12 cellular contexts compared by ENCODE assay signal in genomic region chr12:105775351-105775750, GRCh38.
DNase-seq lines count a peak whose midpoint lies in the region; ATAC-seq lines count a peak whose summit lies in the region.
"Had no signal": no experiment of that assay in that cellular context is flagged by ENCODE, and none has a peak within 500 bp of the region (broad histone marks: within the 10 kb centered on the region; RNA-seq: fewer than 3 reads in every experiment).

No MANE protein-coding gene starts in this region.

- no peak overlapping the region for H3K4me3 ChIP-seq in skeletal muscle cell (ENCODE audit: low read depth, low read length)

- no peak for ATAC-seq in HG03442 (IDR thresholded peaks at IDR 0.05; ENCODE audit: unreplicated experiment)

- peak; percentile 23 for DNase-seq in NCI-H748 (lab: John Stamatoyannopoulos, UW; ENCODE audit: unreplicated experiment)
- DNase-seq in NCI-H748 treated with DMSO at 0.1 percent for 48 hours (lab: John Stamatoyannopoulos, UW): no peak
- peak; percentile 72 for DNase-seq in RPMI7951 (ENCODE audit: low read depth)
- peak; percentile 18 for DNase-seq in globus pallidus (ENCODE audit: low spot score)
- DNase-seq in skeletal muscle cell (ENCODE audit: low read depth): peak; percentile 1
- no peak for DNase-seq in NCI-H345 (lab: John Stamatoyannopoulos, UW)
- DNase-seq in NCI-H1694 (lab: John Stamatoyannopoulos, UW): no peak
- DNase-seq: activated CD4-positive, alpha-beta T cell treated with anti-CD3 and anti-CD28 coated beads, Interleukin-2, amount 50 U/mL, for 1 hour; activated naive CD4-positive, alpha-beta T cell; GOT3; stimulated activated CD4-positive, alpha-beta T cell treated with anti-CD3 and anti-CD28 coated beads, Interleukin-12 subunit alpha, Interleukin-12 subunit beta, amount 100 ng/mL, for 4 hours had no signal

Comparison
In these comparisons a context has a peak if more than half of its experiments do, and no peak if none do; other contexts are left out.
1. DNase-seq: peak in NCI-H748 (single experiment), RPMI7951 (single experiment), globus pallidus (single experiment) and skeletal muscle cell (single experiment); none in NCI-H748 treated with DMSO at 0.1 percent for 48 hours (single experiment), NCI-H345 (single experiment) and NCI-H1694 (single experiment).